In the genomic region with DNA sequence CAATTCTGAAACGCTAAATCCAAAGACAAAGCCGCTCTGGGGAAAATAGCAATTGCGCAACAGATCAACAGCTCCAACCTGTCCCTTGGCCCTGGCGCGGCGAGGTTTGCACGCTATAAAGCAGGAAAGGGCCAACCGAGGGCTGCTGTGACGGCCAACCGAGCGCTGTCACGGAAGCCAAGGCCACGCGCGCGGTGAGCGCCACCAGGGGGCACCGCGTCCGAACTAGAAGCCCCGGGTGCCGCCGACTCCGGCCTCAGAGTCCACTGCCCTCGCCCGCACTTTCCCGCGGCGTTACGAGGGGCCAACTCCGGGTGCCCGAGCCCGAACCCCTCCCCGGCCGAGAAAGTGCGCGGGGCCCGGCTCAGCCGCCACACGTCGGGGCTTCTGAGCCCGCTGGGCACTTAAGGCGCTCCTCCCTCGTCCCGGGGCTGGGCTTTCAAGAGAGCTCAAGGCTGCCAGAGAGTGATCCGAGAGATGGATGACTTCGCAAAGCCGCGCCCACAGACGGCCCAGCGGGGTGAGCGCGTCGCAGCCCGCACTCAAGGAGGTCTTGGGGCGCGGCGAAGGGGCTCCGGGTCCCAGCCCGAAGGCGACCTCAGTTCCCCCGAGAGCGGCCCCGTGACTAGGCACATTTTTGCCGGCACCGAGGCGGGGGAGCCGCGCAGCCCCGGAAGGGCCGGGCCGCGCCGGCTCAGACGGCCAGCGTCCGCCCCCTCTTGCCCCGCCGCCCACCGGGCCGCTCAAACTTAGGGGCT, we compare ENCODE assay signal across 8 cellular contexts. TPM values are rescaled to one million over a fixed set of nuclear protein-coding genes. Genes with fewer than 3 reads are reported as not detected.
A peak's percentile ranks its signal among the peaks of the same experiment; 100 is the strongest.
DNase-seq lines count a peak whose midpoint lies in the region; ATAC-seq, FAIRE-seq and TF ChIP-seq lines count a peak whose summit lies in the region.

No MANE protein-coding gene starts in this region.

- ATAC-seq in HG02798 (IDR thresholded peaks at IDR 0.05; ENCODE audit: poor library complexity, unreplicated experiment) (peak; percentile 58), heart right ventricle (peak; percentile 72 to 86 (median 80)), upper lobe of left lung (ENCODE audit: low FRiP score in 2 of 2) (peak; percentile 88 to 94)

- H3K4me3 ChIP-seq in heart right ventricle (peak overlapping the region; percentile 79 to 97 (median 94)), upper lobe of left lung (peak overlapping the region; percentile 61 to 95 (median 82))

- H3K9me3 ChIP-seq in heart right ventricle (no peaks in the 10 kb centered on the region), upper lobe of left lung (no peaks in the 10 kb centered on the region)

- H3K27me3 ChIP-seq in heart right ventricle (no peaks in the 10 kb centered on the region), upper lobe of left lung (no peaks in the 10 kb centered on the region)

- peak; percentile 76 to 98 (median 92) for TF ChIP-seq CTCF in heart right ventricle (IDR thresholded peaks at IDR 0.05)
- peak; percentile 74 to 98 (median 96) for TF ChIP-seq CTCF in upper lobe of left lung (IDR thresholded peaks at IDR 0.05)

- intact Hi-C loops in heart right ventricle (cut with DNase I) (loop anchor here (1.0 to 10.0 kb wide), 15 partner anchors 23 to 131 kb away; a partner anchor contains a TSS), posterior cingulate gyrus (cut with DNase I) (loop anchor here (1.0 to 10.0 kb wide), 5 partner anchors 23 to 151 kb away; a partner anchor contains a TSS)

- H3K4me1 ChIP-seq in heart right ventricle (peaks cover 3 to 55% (median 50%) of the 10 kb centered on the region in 9 donors), upper lobe of left lung (peaks cover 20 to 57% (median 46%) of the 10 kb centered on the region in 4 donors)

- 0 to 1% (median 0%) methylated on average over 73 to 81 of the region's 81 CpGs for WGBS in adipose tissue, 3 donors
- 0 to 1% methylated on average over 81 of the region's 81 CpGs for WGBS in heart right ventricle, 2 donors
- 0% methylated on average over 5 to 11 of the region's 81 CpGs for WGBS in upper lobe of left lung, 2 donors

- TF ChIP-seq POLR2A in GM12891 (IDR thresholded peaks at IDR 0.05; ENCODE audit: low read depth, low read length) (peak; percentile 68), upper lobe of left lung (IDR thresholded peaks at IDR 0.05) (peak in 3 of 4 donors; percentile 24 to 87 (median 71))

- DNase-seq in GM12891 (ENCODE audit: insufficient read length, low spot score): peak; percentile 61
- DNase-seq in NCI-H1417 treated with DMSO at 0.1 percent for 48 hours (lab: John Stamatoyannopoulos, UW): peak; percentile 83
- peak; percentile 89 to 94 for DNase-seq in SW 1271 (lab: John Stamatoyannopoulos, UW)
- DNase-seq in heart right ventricle: peak; percentile 99
- peak; percentile 92 to 99 (median 96) for DNase-seq in posterior cingulate gyrus
- DNase-seq in upper lobe of left lung: peak; percentile 99

- H3K27ac ChIP-seq in adipose tissue (ENCODE audit: low read depth, low read length) (peak overlapping the region; percentile 99), heart right ventricle (peak overlapping the region; percentile 96 to 100 (median 100)), upper lobe of left lung (peak overlapping the region; percentile 98 to 100 (median 100))

- peak; percentile 92 for FAIRE-seq in GM12891 (lab: Jason Lieb, UNC)

- TF ChIP-seq EP300 in upper lobe of left lung (IDR thresholded peaks at IDR 0.05): peak in 2 of 4 donors; percentile 98 to 99

- H3K36me3 ChIP-seq in heart right ventricle: peaks cover 0 to 12% (median 0%) of the 10 kb centered on the region in 9 donors
- H3K36me3 ChIP-seq in upper lobe of left lung: peaks cover 0 to 4% (median 0%) of the 10 kb centered on the region in 4 donors

TF ChIP-seq in GM12891, 5 proteins besides CTCF, POLR2A, EP300 and RAD21:
- TF ChIP-seq POU2F2 (IDR thresholded peaks at IDR 0.05; ENCODE audit: low read depth, low read length) (peak; percentile 65), PAX5 (IDR thresholded peaks at IDR 0.05; ENCODE audit: insufficient read depth, low read length, severe bottlenecking) (peak; percentile 62), POLR2AphosphoS5 (IDR thresholded peaks at IDR 0.05; ENCODE audit: low read depth, low read length) (peak; percentile 79), TAF1 (IDR thresholded peaks at IDR 0.05; ENCODE audit: low read depth, low read length) (peak; percentile 61; the same call in 1 of the 2 replicates), SPI1 (IDR thresholded peaks at IDR 0.05; ENCODE audit: low read depth, low read length) (no peak)

RNA-seq across cellular contexts. Expression of a gene that starts 0.9 kb away (rescaled TPM):
- polyA plus RNA-seq in GM12891 (2012; ENCODE audit: low read depth, missing spikeins): 15.0 TPM
- polyA plus RNA-seq in adipose tissue: 100 to 1,000 TPM in 1 of 3 donors, 10 to 100 TPM in 2; 23.9 to 109 (median 82.1) TPM
- total RNA-seq in heart right ventricle: 10 to 100 TPM; 39.0 to 67.9 (median 57.6) TPM
- 10 to 100 TPM; 26.4 to 28.8 TPM for polyA plus RNA-seq in heart right ventricle
- total RNA-seq in upper lobe of left lung: 100 to 1,000 TPM in 3 of 6 donors, 10 to 100 TPM in 3; 52.4 to 174 (median 94.4) TPM

RNA-seq across cellular contexts. Expression of a gene that starts 51.0 kb away (rescaled TPM):
- polyA plus RNA-seq in GM12891 (2012; ENCODE audit: low read depth, missing spikeins): 339 TPM
- polyA plus RNA-seq in adipose tissue (100 to 1,000 TPM in 2 of 3 donors, 10 to 100 TPM in 1; 57.1 to 170 (median 155) TPM), heart right ventricle (10 to 100 TPM; 78.3 to 93.7 TPM)
- total RNA-seq in heart right ventricle (10 to 100 TPM; 63.7 to 93.8 (median 77.6) TPM), upper lobe of left lung (100 to 1,000 TPM in 2 of 6 donors, 10 to 100 TPM in 4; 53.2 to 146 (median 89.0) TPM)

Comparison
In these comparisons a context has a peak if more than half of its experiments do, and no peak if none do; other contexts are left out.
1. Peak in every context shown above with its lines: DNase-seq, ATAC-seq, H3K4me3 ChIP-seq and H3K27ac ChIP-seq.